ENCODE assay signal across 1 cellular context in the genomic region with DNA sequence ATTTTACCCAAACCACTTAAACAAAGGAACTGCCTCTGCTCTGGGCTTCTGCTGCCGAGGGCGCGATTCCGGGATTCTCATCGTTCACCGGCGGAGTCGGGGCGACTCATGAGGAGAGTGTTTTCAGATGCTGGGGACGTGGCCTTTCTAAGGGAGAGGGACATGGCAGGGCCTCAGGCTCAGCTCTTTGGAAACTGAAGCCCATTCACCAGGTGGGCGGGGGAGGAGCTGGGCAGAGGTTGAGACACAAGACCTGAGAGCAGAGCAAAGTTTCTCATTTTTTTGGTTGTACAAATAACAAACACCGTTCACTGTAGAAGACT.
TF ChIP-seq lines count a peak whose summit lies in the region.

No MANE protein-coding gene starts in this region.

TF ChIP-seq in H1, 55 proteins besides CTCF, POLR2A, EP300 and RAD21 (continued from another document):
- TF ChIP-seq MAX (IDR thresholded peaks at IDR 0.05) (no peak), FOSL1 (IDR thresholded peaks at IDR 0.05; ENCODE audit: insufficient read depth, low read depth, low read length) (no peak), JUND (IDR thresholded peaks at IDR 0.05; ENCODE audit: low read length) (no peak), MAFK (IDR thresholded peaks at IDR 0.05; ENCODE audit: low read depth, low read length) (no peak), SIN3A (conservative IDR thresholded peaks at IDR 0.05 in 1 of 2, IDR thresholded peaks at IDR 0.05 in 1 of 2; ENCODE audit: low read depth in 1 of 2, low read length in 2 of 2) (no peak), SAP30 (IDR thresholded peaks at IDR 0.05; ENCODE audit: insufficient read depth, insufficient replicate concordance, low read length) (no peak), BACH1 (IDR thresholded peaks at IDR 0.05; ENCODE audit: low read length) (no peak), KDM5A (IDR thresholded peaks at IDR 0.05; ENCODE audit: low read length) (no peak)
